ENCODE assay signal across 10 cellular contexts in genomic region chr14:63922696-63923421, GRCh38.
DNase-seq lines count a peak whose midpoint lies in the region; ATAC-seq and TF ChIP-seq lines count a peak whose summit lies in the region.
"Had no signal": no experiment of that assay in that cellular context is flagged by ENCODE, and none has a peak within 500 bp of the region (broad histone marks: within the 10 kb centered on the region; RNA-seq: fewer than 3 reads in every experiment).

No MANE protein-coding gene starts in this region.

- H3K36me3 Mint-ChIP-seq in osteocyte (ENCODE audit: unreplicated experiment) (peaks cover 3% of the 10 kb centered on the region), HFFc6 (ENCODE audit: low read depth) (no peaks in the 10 kb centered on the region)

- peak; percentile 65 for DNase-seq in NCI-H748 (lab: John Stamatoyannopoulos, UW; ENCODE audit: unreplicated experiment)
- peak; percentile 81 for DNase-seq in fibroblast of the aortic adventitia (ENCODE audit: low read depth)
- no peak for DNase-seq in osteocyte (ENCODE audit: extremely low spot score, unreplicated experiment)
- DNase-seq in HFFc6: no peak
- no peak for DNase-seq in activated naive CD4-positive, alpha-beta T cell treated with anti-CD3 and anti-CD28 coated beads, Interleukin-2, amount 50 U/mL, for 16 hours
- DNase-seq: mesendoderm had no signal

- ATAC-seq in GM18868 (IDR thresholded peaks at IDR 0.05; ENCODE audit: unreplicated experiment): peak; percentile 90
- no peak for ATAC-seq in HG02763 (IDR thresholded peaks at IDR 0.05; ENCODE audit: unreplicated experiment)
- ATAC-seq in HG03175 (IDR thresholded peaks at IDR 0.05; ENCODE audit: unreplicated experiment): no peak

- H3K4me3 ChIP-seq in fibroblast of the aortic adventitia (ENCODE audit: low read depth, low read length): no peak overlapping the region

- TF ChIP-seq CTCF in fibroblast of the aortic adventitia (IDR thresholded peaks at IDR 0.05; ENCODE audit: insufficient read depth, low read length) (no peak), osteocyte (IDR thresholded peaks at IDR 0.05) (no peak), HFFc6 (IDR thresholded peaks at IDR 0.05) (no peak)

- no peak overlapping the region for H3K4me3 Mint-ChIP-seq in osteocyte (ENCODE audit: unreplicated experiment)
- H3K4me3 Mint-ChIP-seq in HFFc6: no peak overlapping the region
- H3K4me3 Mint-ChIP-seq: brain had no signal

- H3K9me3 Mint-ChIP-seq in osteocyte (ENCODE audit: unreplicated experiment): peaks cover 3% of the 10 kb centered on the region
- no peaks in the 10 kb centered on the region for H3K9me3 Mint-ChIP-seq in HFFc6

- no peaks in the 10 kb centered on the region for H3K27me3 Mint-ChIP-seq in osteocyte (ENCODE audit: unreplicated experiment)
- no peaks in the 10 kb centered on the region; the same call in 1 of the 2 replicates for H3K27me3 Mint-ChIP-seq in HFFc6 (ENCODE audit: insufficient read depth)
- H3K27me3 Mint-ChIP-seq: brain had no signal

- H3K4me1 Mint-ChIP-seq in osteocyte (ENCODE audit: unreplicated experiment) (peaks cover 7% of the 10 kb centered on the region), HFFc6 (ENCODE audit: low read depth) (no peaks in the 10 kb centered on the region)

- H3K27ac Mint-ChIP-seq in osteocyte (ENCODE audit: unreplicated experiment): peak overlapping the region; percentile 36
- no peak overlapping the region for H3K27ac Mint-ChIP-seq in HFFc6

Comparison
In these comparisons a context has a peak if more than half of its experiments do, and no peak if none do; other contexts are left out.
1. DNase-seq: peak in NCI-H748 (single experiment) and fibroblast of the aortic adventitia (single experiment); none in osteocyte (single experiment), HFFc6 (single experiment) and activated naive CD4-positive, alpha-beta T cell treated with anti-CD3 and anti-CD28 coated beads, Interleukin-2, amount 50 U/mL, for 16 hours (single experiment).